ENCODE assay signal across 10 cellular contexts in the genomic region with DNA sequence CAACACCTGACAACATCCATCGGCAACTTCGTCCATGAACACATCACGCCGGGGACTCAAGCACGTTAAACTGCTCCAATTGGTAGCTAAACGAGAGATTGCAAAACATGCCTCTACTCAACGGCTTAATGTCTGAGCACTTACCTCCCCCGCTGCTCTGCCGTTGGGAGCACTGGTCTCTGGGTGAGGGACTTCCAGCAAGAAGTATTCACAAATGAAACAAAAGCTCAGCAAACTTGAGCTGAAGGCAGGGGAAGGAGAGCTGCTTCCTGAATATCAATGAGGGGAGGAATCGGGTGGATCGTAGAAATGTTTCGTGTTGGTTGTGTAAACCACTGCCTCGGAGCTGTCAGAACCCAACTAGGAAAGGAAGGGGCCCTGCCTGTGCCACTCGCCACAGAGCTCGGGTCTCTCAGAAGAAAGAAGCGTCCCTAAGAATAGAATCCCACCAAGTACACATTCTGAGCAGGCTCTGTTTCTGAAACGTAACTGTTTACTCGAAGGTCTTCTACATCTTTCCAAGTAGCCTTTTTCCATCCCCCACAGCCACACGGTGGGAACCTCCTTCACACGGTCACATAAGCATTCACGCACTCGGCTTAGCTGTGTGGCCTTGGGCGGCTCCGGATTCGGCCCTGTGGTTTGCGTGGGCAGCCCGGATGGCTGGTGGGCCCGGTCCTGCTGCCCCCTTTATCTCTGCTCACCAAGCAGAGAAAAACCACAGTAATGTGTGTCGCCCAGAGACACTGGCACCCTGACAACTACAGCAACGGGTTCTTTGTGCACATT. TPM values are rescaled to one million over a fixed set of nuclear protein-coding genes. Genes with fewer than 3 reads are reported as not detected.
DNase-seq lines count a peak whose midpoint lies in the region; ATAC-seq and TF ChIP-seq lines count a peak whose summit lies in the region.
"Had no signal": no experiment of that assay in that cellular context is flagged by ENCODE, and none has a peak within 500 bp of the region (broad histone marks: within the 10 kb centered on the region; RNA-seq: fewer than 3 reads in every experiment).

Gene MLC1 (minus strand): TSS at position 216 of the 789 bp plus-strand sequence. CDS start 524 bp downstream, outside the sequence.

- no peak for ATAC-seq in GM21367 (IDR thresholded peaks at IDR 0.05; ENCODE audit: unreplicated experiment)

- intact Hi-C loops in dorsolateral prefrontal cortex (cut with DNase I) (no loop called here), posterior vena cava (cut with DNase I) (no loop called here)

- no peaks in the 10 kb centered on the region for H3K27me3 ChIP-seq in H7 (ENCODE audit: control insufficient read depth, insufficient read depth, low read length)
- H3K27me3 ChIP-seq in dorsolateral prefrontal cortex = peaks cover 0 to 38% (median 18%) of the 10 kb centered on the region in 45 donors
- H3K27me3 ChIP-seq: SJSA1 had no signal

- peak; percentile 73 for DNase-seq in H7
- DNase-seq in SK-N-MC (ENCODE audit: low read depth, low spot score) = peak; percentile 82
- DNase-seq in dorsolateral prefrontal cortex = peak in 3 of 10 donors; percentile 13 to 41 (median 38)
- DNase-seq in putamen (ENCODE audit: low spot score) = peak; percentile 47
- DNase-seq in posterior vena cava (ENCODE audit: low spot score) = no peak
- no peak for DNase-seq in DMS114 treated with DMSO at 0.1 percent for 48 hours (lab: John Stamatoyannopoulos, UW; ENCODE audit: unreplicated experiment)
- DNase-seq in LoVo (ENCODE audit: low spot score) = no peak
- DNase-seq: cerebellar nuclear complex had no signal

- H3K4me3 ChIP-seq in H7 (ENCODE audit: insufficient read depth, low read depth, low read length) (no peak within 1 kb of the TSS), SK-N-MC (no peak within 1 kb of the TSS), dorsolateral prefrontal cortex (peak within 1 kb of the TSS in 45 of 59 donors; percentile 13 to 52 (median 33))
- H3K4me3 ChIP-seq: SJSA1 had no signal

- TF ChIP-seq CTCF in dorsolateral prefrontal cortex (IDR thresholded peaks at IDR 0.05 in 54 of 56, conservative IDR thresholded peaks at IDR 0.05 in 2 of 56; ENCODE audit: low read depth in 1 of 56, partially characterized antibody in 56 of 56) = no peak

- peak within 1 kb of the TSS; percentile 72 for H3K9ac ChIP-seq in SK-N-MC (ENCODE audit: insufficient read length)

- H3K36me3 ChIP-seq in H7 (replicated peaks; ENCODE audit: control insufficient read depth, insufficient read depth, low read length) = no peaks in the 10 kb centered on the region
- H3K36me3 ChIP-seq in SK-N-MC (ENCODE audit: insufficient read depth, low read length) = no peaks in the 10 kb centered on the region
- H3K36me3 ChIP-seq: SJSA1 had no signal

- H3K9me3 ChIP-seq in SK-N-MC (ENCODE audit: low read depth, low read length) = no peaks in the 10 kb centered on the region

- H3K27ac ChIP-seq in SK-N-MC (no peak within 1 kb of the TSS), dorsolateral prefrontal cortex (peak within 1 kb of the TSS in 20 of 59 donors; percentile 7 to 77 (median 36))
- H3K27ac ChIP-seq: SJSA1 had no signal

RNA-seq across cellular contexts. Expression of gene MLC1, which starts in this region (rescaled TPM):
- 0.14 TPM in 1 of 2 replicates, not detected in the other for total RNA-seq in H7 (2014; rRNA removed; shearing (Covaris generic))
- total RNA-seq in dorsolateral prefrontal cortex = 100 to 1,000 TPM in 92 of 120 experiments, 10 to 100 TPM in 28; 59.3 to 331 (median 119) TPM
- total RNA-seq in posterior vena cava = under 1 TPM; 0.19 to 0.28 TPM

Comparison
In these comparisons a context has a peak if more than half of its experiments do, and no peak if none do; other contexts are left out.
1. RNA of gene MLC1 (total RNA-seq): 59.3 to 331 TPM in dorsolateral prefrontal cortex; 0.19 to 0.28 TPM in posterior vena cava and 0.14 TPM in H7; every median in the first group is over 10 times any median in the second.
2. Peak in DNase-seq in H7; RNA of the gene not detected or under 1 TPM.
3. DNase-seq: peak in SK-N-MC (single experiment) and putamen (single experiment); none in posterior vena cava (single experiment), DMS114 treated with DMSO at 0.1 percent for 48 hours (single experiment) and LoVo (single experiment).
4. H3K4me3 ChIP-seq: peak in dorsolateral prefrontal cortex (45 of 59); none in H7 (single experiment) and SK-N-MC (single experiment).